ENCODE assay signal across 14 cellular contexts in genomic region chr14:77543240-77543551, GRCh38. TPM values are rescaled to one million over a fixed set of nuclear protein-coding genes. Genes with fewer than 3 reads are reported as not detected.
DNase-seq lines count a peak whose midpoint lies in the region; ATAC-seq and TF ChIP-seq lines count a peak whose summit lies in the region.
"Had no signal": no experiment of that assay in that cellular context is flagged by ENCODE, and none has a peak within 500 bp of the region (broad histone marks: within the 10 kb centered on the region; RNA-seq: fewer than 3 reads in every experiment).

No MANE protein-coding gene starts in this region.

- no peak overlapping the region for H3K14ac ChIP-seq in mesenchymal stem cell (ENCODE audit: low read length in 2 of 2)

- H2BK12ac ChIP-seq in mesenchymal stem cell (ENCODE audit: low read length in 2 of 2): no peak overlapping the region

- H2AFZ ChIP-seq in OCI-LY1 (ENCODE audit: low read length): no peak overlapping the region
- no peak overlapping the region for H2AFZ ChIP-seq in mesenchymal stem cell (ENCODE audit: low read depth, low read length)

- H3K4ac ChIP-seq in mesenchymal stem cell (ENCODE audit: low read depth in 1 of 2, low read length in 2 of 2): no peak overlapping the region

- H3K18ac ChIP-seq in mesenchymal stem cell (ENCODE audit: low read depth in 1 of 2, low read length in 2 of 2): no peak overlapping the region

- 70% methylated on average over 3 of the region's 5 CpGs for WGBS in mesenchymal stem cell

- ATAC-seq in GM19023 (IDR thresholded peaks at IDR 0.05; ENCODE audit: unreplicated experiment): no peak
- ATAC-seq: activated naive CD8-positive, alpha-beta T cell treated with anti-CD3 and anti-CD28 coated beads, Interleukin-2, amount 50 U/mL, for 24 hours had no signal

- H3K27me3 ChIP-seq in OCI-LY1 (ENCODE audit: insufficient read depth, low read length): no peaks in the 10 kb centered on the region
- no peaks in the 10 kb centered on the region for H3K27me3 ChIP-seq in mesenchymal stem cell (ENCODE audit: control insufficient read depth in 1 of 2, insufficient read depth in 1 of 2, low read length in 2 of 2)

- no peak for DNase-seq in caudate nucleus (lab: John Stamatoyannopoulos, UW)
- peak; percentile 30 for DNase-seq in mesenchymal stem cell
- DNase-seq in NCI-H1105 treated with DMSO at 0.1 percent for 48 hours (lab: John Stamatoyannopoulos, UW): no peak
- no peak for DNase-seq in DMS79 (lab: John Stamatoyannopoulos, UW)
- DNase-seq: activated naive CD8-positive, alpha-beta T cell treated with anti-CD3 and anti-CD28 coated beads, Interleukin-2, amount 50 U/mL, for 24 hours; effector CD8-positive, alpha-beta T cell; NCI-H1417 treated with DMSO at 0.1 percent for 48 hours; NCI-H524 treated with DMSO at 0.1 percent for 48 hours; SHP77; stimulated activated CD4-positive, alpha-beta T cell treated with anti-CD3 and anti-CD28 coated beads, Interleukin-4, amount 100 ng/mL, for 4 hours had no signal

- no peak for TF ChIP-seq CTCF in OCI-LY1 (IDR thresholded peaks at IDR 0.05; ENCODE audit: low read length)

- H2BK5ac ChIP-seq in mesenchymal stem cell (ENCODE audit: low read depth, low read length, poor library complexity, severe bottlenecking): no peak overlapping the region

- no peak overlapping the region for H3K4me3 ChIP-seq in OCI-LY1 (ENCODE audit: low read depth, low read length, poor library complexity, severe bottlenecking)
- no peak overlapping the region for H3K4me3 ChIP-seq in mesenchymal stem cell (ENCODE audit: insufficient read depth in 1 of 2, low read depth in 1 of 2, low read length in 2 of 2)

- H3F3A ChIP-seq in OCI-LY1 (ENCODE audit: insufficient read depth, low read length): no peaks in the 10 kb centered on the region

- H3K27ac ChIP-seq in OCI-LY1 (ENCODE audit: low read depth, low read length, poor library complexity, severe bottlenecking): peak overlapping the region; percentile 48
- peak overlapping the region; percentile 76 for H3K27ac ChIP-seq in caudate nucleus (ENCODE audit: low read depth, low read length)
- no peak overlapping the region for H3K27ac ChIP-seq in mesenchymal stem cell (ENCODE audit: low read length, poor library complexity, severe bottlenecking)
- H3K27ac ChIP-seq in temporal lobe (ENCODE audit: low read depth, low read length): peak overlapping the region; percentile 81

- no peak overlapping the region for H2BK15ac ChIP-seq in mesenchymal stem cell (ENCODE audit: low read depth, poor library complexity, severe bottlenecking)

- no peaks in the 10 kb centered on the region for H3K79me2 ChIP-seq in OCI-LY1 (ENCODE audit: insufficient read depth, low read length)

- no peak overlapping the region for H4K91ac ChIP-seq in mesenchymal stem cell (ENCODE audit: low read length)

- H4K20me1 ChIP-seq in OCI-LY1 (ENCODE audit: insufficient read depth, low read length): no peaks in the 10 kb centered on the region

- H3K9ac ChIP-seq in OCI-LY1 (ENCODE audit: low read length) (no peak overlapping the region), mesenchymal stem cell (ENCODE audit: low read length) (no peak overlapping the region)

- no peak overlapping the region for H3K23ac ChIP-seq in mesenchymal stem cell (ENCODE audit: low read length in 2 of 2)

- no peak overlapping the region for H4K8ac ChIP-seq in mesenchymal stem cell (ENCODE audit: low read length)

- H3K9me2 ChIP-seq in OCI-LY1 (ENCODE audit: low read depth, low read length): no peaks in the 10 kb centered on the region

- H3K36me3 ChIP-seq in OCI-LY1 (ENCODE audit: insufficient read depth, low read length): peaks cover 16% of the 10 kb centered on the region; the same call in 1 of the 2 replicates
- peaks cover 5 to 30% of the 10 kb centered on the region in 2 experiments for H3K36me3 ChIP-seq in mesenchymal stem cell (ENCODE audit: control insufficient read depth in 1 of 2, insufficient read depth in 2 of 2, low read depth in 1 of 2, low read length in 2 of 2)

- H3K4me1 ChIP-seq in OCI-LY1 (ENCODE audit: insufficient read depth, low read length, severe bottlenecking) (peaks cover 30% of the 10 kb centered on the region), mesenchymal stem cell (ENCODE audit: control insufficient read depth, insufficient read depth, low read depth, low read length) (no peaks in the 10 kb centered on the region)

- no peak overlapping the region for H2AK5ac ChIP-seq in mesenchymal stem cell (ENCODE audit: low read length, severe bottlenecking)

- H3K4me2 ChIP-seq in OCI-LY1 (ENCODE audit: low read length): no peak overlapping the region
- H3K4me2 ChIP-seq in mesenchymal stem cell (ENCODE audit: low read length, poor library complexity, severe bottlenecking): no peak overlapping the region

- H3K9me3 ChIP-seq in OCI-LY1 (ENCODE audit: low read length) (no peaks in the 10 kb centered on the region), mesenchymal stem cell (ENCODE audit: control insufficient read depth, low read length) (no peaks in the 10 kb centered on the region)

- no peak overlapping the region for H2BK120ac ChIP-seq in mesenchymal stem cell (ENCODE audit: low read depth, low read length)

- H3K79me1 ChIP-seq in mesenchymal stem cell (replicated peaks; ENCODE audit: low read length, poor library complexity, severe bottlenecking): peaks cover 25% of the 10 kb centered on the region

RNA-seq across cellular contexts. Expression of gene ISM2, which starts 44.6 kb away (rescaled TPM):
- polyA plus RNA-seq in mesenchymal stem cell (2013, experiment 1 of 2): not detected
- polyA plus RNA-seq in mesenchymal stem cell (2013, experiment 2 of 2): 0.03 TPM
- total RNA-seq in temporal lobe: 0.49 TPM
- total RNA-seq: pulmonary artery endothelial cell had no signal
